12 cellular contexts compared by ENCODE assay signal in the genomic region with DNA sequence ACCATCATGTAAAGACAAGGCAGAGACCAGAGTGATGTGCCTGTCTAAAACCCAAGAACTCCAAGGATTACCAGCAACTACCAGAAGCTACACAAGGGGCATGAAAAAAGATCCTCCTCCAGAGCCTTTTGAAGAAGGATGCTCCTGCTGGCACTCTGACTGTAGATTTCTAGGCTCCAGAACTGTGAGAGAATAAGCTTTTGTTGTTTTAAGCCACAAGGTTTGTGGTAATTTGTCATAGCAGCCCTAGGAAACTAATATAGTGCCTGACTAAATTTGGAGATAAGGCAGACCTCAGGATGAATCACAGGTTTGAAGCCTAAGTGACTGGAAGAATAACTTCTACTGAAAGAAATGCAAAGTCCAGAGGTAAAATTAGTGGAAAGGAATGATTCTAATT.
DNase-seq lines count a peak whose midpoint lies in the region; ATAC-seq lines count a peak whose summit lies in the region.
"Had no signal": no experiment of that assay in that cellular context is flagged by ENCODE, and none has a peak within 500 bp of the region (broad histone marks: within the 10 kb centered on the region; RNA-seq: fewer than 3 reads in every experiment).

No MANE protein-coding gene starts in this region.

- H3K4me1 Mint-ChIP-seq in activated T-cell treated with anti-CD3 and anti-CD28 coated beads, Interleukin-2, amount 50 U/mL, for 4 hours (ENCODE audit: low read depth): peaks cover 19% of the 10 kb centered on the region
- H3K4me1 Mint-ChIP-seq in stimulated activated memory B cell treated with anti-CD40 and anti-IgM and Interleukin-4, amounts not matched to agents 10 μg/mL and 1 μg/mL and 100 μg/mL, for 72 hours: no peaks in the 10 kb centered on the region
- H3K4me1 Mint-ChIP-seq: naive B cell had no signal

- no peak overlapping the region for H3K4me3 Mint-ChIP-seq in activated T-cell treated with anti-CD3 and anti-CD28 coated beads, Interleukin-2, amount 50 U/mL, for 4 hours
- H3K4me3 Mint-ChIP-seq in stimulated activated memory B cell treated with anti-CD40 and anti-IgM and Interleukin-4, amounts not matched to agents 10 μg/mL and 1 μg/mL and 100 μg/mL, for 72 hours: no peak overlapping the region
- H3K4me3 Mint-ChIP-seq: naive B cell had no signal

- H3K27ac Mint-ChIP-seq in stimulated activated memory B cell treated with anti-CD40 and anti-IgM and Interleukin-4, amounts not matched to agents 10 μg/mL and 1 μg/mL and 100 μg/mL, for 72 hours: peak overlapping the region; percentile 0

- no peak for DNase-seq in activated T-cell treated with anti-CD3 and anti-CD28 coated beads, Interleukin-2, amount 50 U/mL, for 4 hours
- no peak for DNase-seq in activated T-cell treated with anti-CD3 and anti-CD28 coated beads, Interleukin-2, amount 50 U/mL, for 1 hour
- DNase-seq in RKO (ENCODE audit: low spot score) (peak; percentile 64), epithelial cell of prostate (ENCODE audit: low read depth, low spot score) (peak; percentile 12), NCI-H2171 (lab: John Stamatoyannopoulos, UW) (no peak)
- DNase-seq: naive B cell, small intestine had no signal

- ATAC-seq in activated T-cell treated with anti-CD3 and anti-CD28 coated beads, Interleukin-2, amount 50 U/mL, for 4 hours: peak; percentile 89 to 92
- no peak for ATAC-seq in stimulated activated memory B cell treated with anti-CD40 and anti-IgM and Interleukin-4, amounts not matched to agents 10 μg/mL and 1 μg/mL and 100 μg/mL, for 72 hours
- no peak for ATAC-seq in HG03439 (IDR thresholded peaks at IDR 0.05; ENCODE audit: unreplicated experiment)
- no peak for ATAC-seq in HG03342 (IDR thresholded peaks at IDR 0.05; ENCODE audit: unreplicated experiment)

- H3K27me3 Mint-ChIP-seq in activated T-cell treated with anti-CD3 and anti-CD28 coated beads, Interleukin-2, amount 50 U/mL, for 4 hours (ENCODE audit: low read depth): no peaks in the 10 kb centered on the region
- no peaks in the 10 kb centered on the region for H3K27me3 Mint-ChIP-seq in stimulated activated memory B cell treated with anti-CD40 and anti-IgM and Interleukin-4, amounts not matched to agents 10 μg/mL and 1 μg/mL and 100 μg/mL, for 72 hours
- H3K27me3 Mint-ChIP-seq: naive B cell had no signal

- H3K36me3 Mint-ChIP-seq in activated T-cell treated with anti-CD3 and anti-CD28 coated beads, Interleukin-2, amount 50 U/mL, for 4 hours (ENCODE audit: insufficient read depth): peaks cover 64% of the 10 kb centered on the region
- H3K36me3 Mint-ChIP-seq in stimulated activated memory B cell treated with anti-CD40 and anti-IgM and Interleukin-4, amounts not matched to agents 10 μg/mL and 1 μg/mL and 100 μg/mL, for 72 hours: peaks cover 79% of the 10 kb centered on the region

- H3K27ac ChIP-seq in epithelial cell of prostate: no peak overlapping the region
- H3K27ac ChIP-seq: ascending aorta; BLaER1 treated with 17β-estradiol and CSF1 and Interleukin-3, amounts not matched to agents 10 nM and 100 nM had no signal

- no peaks in the 10 kb centered on the region for H3K9me3 Mint-ChIP-seq in activated T-cell treated with anti-CD3 and anti-CD28 coated beads, Interleukin-2, amount 50 U/mL, for 4 hours
- peaks cover 3% of the 10 kb centered on the region for H3K9me3 Mint-ChIP-seq in stimulated activated memory B cell treated with anti-CD40 and anti-IgM and Interleukin-4, amounts not matched to agents 10 μg/mL and 1 μg/mL and 100 μg/mL, for 72 hours

Comparison
In these comparisons a context has a peak if more than half of its experiments do, and no peak if none do; other contexts are left out.
1. ATAC-seq: peak in activated T-cell treated with anti-CD3 and anti-CD28 coated beads, Interleukin-2, amount 50 U/mL, for 4 hours (2 of 2); none in stimulated activated memory B cell treated with anti-CD40 and anti-IgM and Interleukin-4, amounts not matched to agents 10 μg/mL and 1 μg/mL and 100 μg/mL, for 72 hours (single experiment), HG03439 (single experiment) and HG03342 (single experiment).
2. DNase-seq: peak in RKO (single experiment) and epithelial cell of prostate (single experiment); none in activated T-cell treated with anti-CD3 and anti-CD28 coated beads, Interleukin-2, amount 50 U/mL, for 4 hours (single experiment), activated T-cell treated with anti-CD3 and anti-CD28 coated beads, Interleukin-2, amount 50 U/mL, for 1 hour (single experiment) and NCI-H2171 (single experiment).